Comparison of ENCODE assay signal across 20 cellular contexts in genomic region chr7:122407195-122407594, GRCh38.
A peak's percentile ranks its signal among the peaks of the same experiment; 100 is the strongest.
DNase-seq lines count a peak whose midpoint lies in the region; ATAC-seq and TF ChIP-seq lines count a peak whose summit lies in the region.
"Had no signal": no experiment of that assay in that cellular context is flagged by ENCODE, and none has a peak within 500 bp of the region (broad histone marks: within the 10 kb centered on the region; RNA-seq: fewer than 3 reads in every experiment).

No MANE protein-coding gene starts in this region.

- H3K4me3 Mint-ChIP-seq in H9 = no peak overlapping the region
- H3K4me3 Mint-ChIP-seq: CD14-positive monocyte; CD4-positive, alpha-beta memory T cell had no signal

- H3K79me1 ChIP-seq in H9 (ENCODE audit: insufficient read depth, low read depth, low read length, poor library complexity, severe bottlenecking) (no peaks in the 10 kb centered on the region), mesendoderm (ENCODE audit: low read length) (no peaks in the 10 kb centered on the region)

- H3K27ac Mint-ChIP-seq in H9 = peak overlapping the region; percentile 10 to 54 (median 17); a peak in 4 of 7 replicates
- H3K27ac Mint-ChIP-seq: CD14-positive monocyte; CD4-positive, alpha-beta memory T cell; CD4-positive, CD25-positive, alpha-beta regulatory T cell had no signal

- H3T11ph ChIP-seq in H9 (ENCODE audit: low read length) = no peak overlapping the region

- H3K27me3 Mint-ChIP-seq in H9 (ENCODE audit: low read depth) = no peaks in the 10 kb centered on the region
- H3K27me3 Mint-ChIP-seq: CD4-positive, alpha-beta memory T cell; CD4-positive, CD25-positive, alpha-beta regulatory T cell had no signal

- TF ChIP-seq CTCF in H9 (conservative IDR thresholded peaks at IDR 0.05) = no peak
- no peak for TF ChIP-seq CTCF in osteoblast (IDR thresholded peaks at IDR 0.05; ENCODE audit: extremely low read depth, low read depth, low read length)
- TF ChIP-seq CTCF in smooth muscle cell (IDR thresholded peaks at IDR 0.05; ENCODE audit: borderline replicate concordance, insufficient read depth, poor library complexity, severe bottlenecking) = no peak

- H3K36me3 ChIP-seq in iPS-18a (ENCODE audit: control insufficient read depth, low read depth, low read length) (no peaks in the 10 kb centered on the region), mesendoderm (ENCODE audit: control insufficient read depth, insufficient read depth, low read length) (no peaks in the 10 kb centered on the region), osteoblast (ENCODE audit: insufficient read depth, low read length) (no peaks in the 10 kb centered on the region), smooth muscle cell (ENCODE audit: low read depth) (no peaks in the 10 kb centered on the region)
- H3K36me3 ChIP-seq: BE2C, BLaER1 had no signal

- H3F3A ChIP-seq in smooth muscle cell (ENCODE audit: low read depth) = no peaks in the 10 kb centered on the region

- no peak overlapping the region for H3K27ac ChIP-seq in H9 (ENCODE audit: insufficient read length, low read depth, low read length)
- peak overlapping the region; percentile 10 for H3K27ac ChIP-seq in iPS-18a (ENCODE audit: low read length)
- no peak overlapping the region for H3K27ac ChIP-seq in mesendoderm (ENCODE audit: low read depth, low read length)
- H3K27ac ChIP-seq in osteoblast (ENCODE audit: low read depth, low read length) = no peak overlapping the region
- H3K27ac ChIP-seq in smooth muscle cell (ENCODE audit: low read depth) = no peak overlapping the region
- H3K27ac ChIP-seq: BLaER1 had no signal

- no peak overlapping the region for H3K4me2 ChIP-seq in H9 (ENCODE audit: insufficient read depth, insufficient read length, low read length)
- no peak overlapping the region for H3K4me2 ChIP-seq in mesendoderm (ENCODE audit: low read length)
- H3K4me2 ChIP-seq in osteoblast (ENCODE audit: insufficient read depth, low read length) = no peak overlapping the region
- H3K4me2 ChIP-seq in smooth muscle cell = no peak overlapping the region
- H3K4me2 ChIP-seq: BLaER1 had no signal

- H2AFZ ChIP-seq in H9 (ENCODE audit: low read length) = no peak overlapping the region
- H2AFZ ChIP-seq in osteoblast (ENCODE audit: low read length) = no peak overlapping the region
- no peak overlapping the region for H2AFZ ChIP-seq in smooth muscle cell (ENCODE audit: low read depth)

- no peak overlapping the region for H2BK12ac ChIP-seq in H9 (ENCODE audit: insufficient read length, low read depth, low read length)

- DNase-seq in H9 (no peak), mesendoderm (no peak), osteoblast (ENCODE audit: insufficient read length, low spot score, missing footprints) (peak; percentile 11), smooth muscle cell (lab: John Stamatoyannopoulos, UW; ENCODE audit: unreplicated experiment) (no peak), putamen (ENCODE audit: low spot score) (no peak)
- no peak for DNase-seq in stimulated activated CD4-positive, alpha-beta T cell treated with anti-CD3 and anti-CD28 coated beads, Interleukin-4, amount 100 ng/mL, for 4 hours
- DNase-seq: 8988T; ACHN; BE2C; C1 segment of cervical spinal cord; Caco-2; Calu3; CD4-positive, alpha-beta memory T cell; CD4-positive, CD25-positive, alpha-beta regulatory T cell; DMS79 treated with DMSO at 0.1 percent for 48 hours; GF-D8 had no signal

- H3K4me3 ChIP-seq in iPS-18a (ENCODE audit: low read length) = no peak overlapping the region
- no peak overlapping the region for H3K4me3 ChIP-seq in mesendoderm (ENCODE audit: low read length)
- H3K4me3 ChIP-seq in osteoblast (ENCODE audit: insufficient read depth, low read length) = no peak overlapping the region
- no peak overlapping the region for H3K4me3 ChIP-seq in smooth muscle cell
- H3K4me3 ChIP-seq: BLaER1 had no signal

- H3K36me3 Mint-ChIP-seq in H9 (ENCODE audit: insufficient read depth in 1 of 3, low read depth in 3 of 3) = no peaks in the 10 kb centered on the region; a peak in 2 of 7 replicates
- H3K36me3 Mint-ChIP-seq: CD14-positive monocyte; CD4-positive, alpha-beta memory T cell; CD4-positive, CD25-positive, alpha-beta regulatory T cell had no signal

- H3K4ac ChIP-seq in H9 (ENCODE audit: low read depth, low read length) (no peak overlapping the region), mesendoderm (ENCODE audit: low read depth, low read length) (no peak overlapping the region)

- no peaks in the 10 kb centered on the region for H4K20me1 ChIP-seq in H9 (ENCODE audit: control insufficient read depth, insufficient read depth, insufficient read length)
- H4K20me1 ChIP-seq in osteoblast (ENCODE audit: insufficient read depth, low read length) = no peaks in the 10 kb centered on the region
- H4K20me1 ChIP-seq in smooth muscle cell (ENCODE audit: low read depth) = no peaks in the 10 kb centered on the region
- H4K20me1 ChIP-seq: BLaER1 had no signal

- H3K23ac ChIP-seq in H9 (ENCODE audit: insufficient read length, low read depth, low read length) (no peak overlapping the region), mesendoderm (ENCODE audit: low read length) (no peak overlapping the region)

- H3K18ac ChIP-seq in H9 (ENCODE audit: insufficient read length, low read depth, low read length) (no peak overlapping the region), mesendoderm (ENCODE audit: low read length) (peak overlapping the region; percentile 28)

- H3K9me3 ChIP-seq in H9 (ENCODE audit: control insufficient read depth, low read depth, low read length) (no peaks in the 10 kb centered on the region), iPS-18a (ENCODE audit: control insufficient read depth, low read depth, low read length) (no peaks in the 10 kb centered on the region), osteoblast (ENCODE audit: low read depth, low read length) (no peaks in the 10 kb centered on the region), smooth muscle cell (replicated peaks; ENCODE audit: low read depth) (no peaks in the 10 kb centered on the region)
- H3K9me3 ChIP-seq: BE2C, BLaER1, Caco-2 had no signal

- H3K9ac ChIP-seq in H9 (ENCODE audit: extremely low read depth, insufficient read length, low read length) (no peak overlapping the region), iPS-18a (ENCODE audit: low read length) (no peak overlapping the region), mesendoderm (ENCODE audit: low read length) (no peak overlapping the region), smooth muscle cell (ENCODE audit: low read depth) (no peak overlapping the region)
- H3K9ac ChIP-seq: BLaER1 had no signal

- H2BK120ac ChIP-seq in H9 (ENCODE audit: low read depth, low read length, poor library complexity, severe bottlenecking) (no peak overlapping the region), mesendoderm (ENCODE audit: low read depth, low read length) (no peak overlapping the region)

- H4K5ac ChIP-seq in H9 (ENCODE audit: insufficient read length, low read depth, low read length) (no peak overlapping the region), mesendoderm (ENCODE audit: low read length) (no peak overlapping the region)

- H4K8ac ChIP-seq in H9 (replicated peaks; ENCODE audit: insufficient read length, low read depth, low read length) (no peak overlapping the region), mesendoderm (ENCODE audit: low read depth, low read length) (no peak overlapping the region)

- H2BK5ac ChIP-seq in H9 (ENCODE audit: insufficient read length, low read length) = no peak overlapping the region
- no peak overlapping the region for H2BK5ac ChIP-seq in mesendoderm (ENCODE audit: low read length)

- H2AK5ac ChIP-seq in H9 (ENCODE audit: insufficient read length, low read length) (no peak overlapping the region), mesendoderm (ENCODE audit: low read length) (no peak overlapping the region)

- H3K23me2 ChIP-seq in H9 (ENCODE audit: insufficient read length, low read depth, low read length, poor library complexity, severe bottlenecking) = no peaks in the 10 kb centered on the region

- H3K79me2 ChIP-seq in H9 (ENCODE audit: insufficient read depth, low read length) (no peaks in the 10 kb centered on the region), mesendoderm (ENCODE audit: control insufficient read depth, insufficient read depth, low read length) (no peaks in the 10 kb centered on the region), osteoblast (ENCODE audit: insufficient read depth, low read length) (no peaks in the 10 kb centered on the region), smooth muscle cell (ENCODE audit: low read depth) (no peaks in the 10 kb centered on the region)

- H3K4me1 ChIP-seq in H9 (ENCODE audit: insufficient read depth, low read length) = no peaks in the 10 kb centered on the region
- peaks cover 18% of the 10 kb centered on the region for H3K4me1 ChIP-seq in iPS-18a (ENCODE audit: control insufficient read depth, low read depth, low read length)
- no peaks in the 10 kb centered on the region for H3K4me1 ChIP-seq in mesendoderm (ENCODE audit: control insufficient read depth, low read depth, low read length)
- no peaks in the 10 kb centered on the region for H3K4me1 ChIP-seq in osteoblast (ENCODE audit: insufficient read depth, low read length)
- H3K4me1 ChIP-seq in smooth muscle cell (ENCODE audit: low read depth) = peaks cover 3% of the 10 kb centered on the region
- H3K4me1 ChIP-seq: BE2C, BLaER1, Caco-2 had no signal

- H3K14ac ChIP-seq in H9 (ENCODE audit: insufficient read depth, low read length) = no peak overlapping the region

- no CpG with 5 or more reads among the region's 6 CpGs for WGBS in H9 (ENCODE audit: extremely low coverage, insufficient read length, low lambda C conversion rate)
- WGBS in mesendoderm (ENCODE audit: extremely low coverage, insufficient coverage, low lambda C conversion rate) = no CpG with 5 or more reads among the region's 6 CpGs
- 84% methylated on average over 6 of the region's 6 CpGs for WGBS in smooth muscle cell (ENCODE audit: low lambda C conversion rate)

- no peak overlapping the region for H2BK15ac ChIP-seq in H9 (ENCODE audit: low read depth, low read length)
- no peak overlapping the region for H2BK15ac ChIP-seq in mesendoderm (replicated peaks; ENCODE audit: low read depth)

- no peak for ATAC-seq in HG03095 (IDR thresholded peaks at IDR 0.05; ENCODE audit: unreplicated experiment)

- peaks cover 0 to 3% of the 10 kb centered on the region in 2 experiments; a peak in 2 of 5 replicates for H3K9me3 Mint-ChIP-seq in H9

- H3K27me3 ChIP-seq in H9 (ENCODE audit: insufficient read depth, low read length) (no peaks in the 10 kb centered on the region), iPS-18a (ENCODE audit: control insufficient read depth, insufficient read depth, low read length) (no peaks in the 10 kb centered on the region), mesendoderm (ENCODE audit: insufficient read depth, low read length, poor library complexity) (peaks cover 2% of the 10 kb centered on the region), osteoblast (ENCODE audit: insufficient read depth, low read length) (no peaks in the 10 kb centered on the region), smooth muscle cell (ENCODE audit: low read depth) (no peaks in the 10 kb centered on the region)
- H3K27me3 ChIP-seq: BE2C, BLaER1 had no signal

- H3K56ac ChIP-seq in H9 (ENCODE audit: insufficient read length, low read depth, low read length) (no peak overlapping the region), mesendoderm (ENCODE audit: low read length) (no peak overlapping the region)

- H4K91ac ChIP-seq in H9 (ENCODE audit: insufficient read length, low read depth, low read length) = no peak overlapping the region

- peaks cover 26 to 30% of the 10 kb centered on the region in 2 experiments for H3K4me1 Mint-ChIP-seq in H9
- H3K4me1 Mint-ChIP-seq: CD14-positive monocyte; CD4-positive, alpha-beta memory T cell; CD4-positive, CD25-positive, alpha-beta regulatory T cell had no signal

- peak overlapping the region; percentile 1 for H2BK20ac ChIP-seq in H9 (ENCODE audit: low read depth, low read length, poor library complexity, severe bottlenecking)
